1 cellular context compared by ENCODE assay signal in genomic region chr22:44668190-44668885, GRCh38.
TF ChIP-seq lines count a peak whose summit lies in the region.

No MANE protein-coding gene starts in this region.

TF ChIP-seq in IMR-90, 13 proteins besides CTCF, POLR2A, EP300 and RAD21 (continued from another document):
- TF ChIP-seq USF2 (IDR thresholded peaks at IDR 0.05; ENCODE audit: low read depth, low read length): no peak
